ENCODE assay signal across 8 cellular contexts in the genomic region with DNA sequence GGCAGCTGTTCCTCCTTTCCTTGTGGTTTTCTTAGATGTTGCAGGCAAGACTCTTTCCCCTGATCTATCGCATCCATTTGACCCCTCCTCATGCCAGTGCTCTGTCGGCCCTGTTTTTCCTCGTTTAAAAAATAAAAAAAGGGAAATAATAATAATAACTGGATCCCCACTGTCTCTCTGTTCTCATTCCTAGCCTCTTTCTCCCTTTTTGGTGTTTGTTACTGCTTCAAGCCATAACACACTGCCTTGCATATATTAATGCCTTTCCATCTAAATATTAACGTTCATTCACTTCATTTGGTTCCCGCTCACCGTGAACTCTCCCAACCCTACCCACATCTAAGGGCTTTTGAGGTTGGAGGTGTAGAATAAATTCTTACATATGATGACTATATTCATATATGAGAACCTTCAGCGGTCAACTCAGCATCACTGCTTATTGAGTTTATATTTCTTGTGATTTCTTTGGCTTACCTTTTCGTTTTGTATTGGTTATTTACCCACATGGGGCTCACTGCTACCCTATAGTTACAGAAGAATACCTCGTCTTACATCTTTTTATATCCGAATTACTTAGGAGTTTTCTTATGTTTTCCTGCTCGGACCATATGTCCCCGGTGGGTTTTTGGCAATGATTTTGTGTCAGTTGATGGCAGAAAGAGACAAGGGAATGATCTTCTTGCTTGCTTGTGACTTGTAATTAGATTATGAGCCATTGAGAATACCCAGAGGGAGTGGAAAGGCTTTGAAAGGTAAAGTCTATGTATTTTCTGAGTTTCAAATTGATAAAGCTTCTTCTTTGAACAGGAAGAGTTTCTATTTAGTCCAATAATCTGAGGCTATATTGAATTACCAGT. TPM values are rescaled to one million over a fixed set of nuclear protein-coding genes. Genes with fewer than 3 reads are reported as not detected.
DNase-seq lines count a peak whose midpoint lies in the region; ATAC-seq and TF ChIP-seq lines count a peak whose summit lies in the region.

No MANE protein-coding gene starts in this region.

- H3K4me2 ChIP-seq in DND-41 (ENCODE audit: insufficient read depth, low read length) (peak overlapping the region; percentile 86), hepatocyte (peak overlapping the region; percentile 92)

- H2AFZ ChIP-seq in DND-41 (ENCODE audit: low read depth, low read length) (peak overlapping the region; percentile 94), hepatocyte (peak overlapping the region; percentile 81)

- ATAC-seq in DND-41 (ENCODE audit: insufficient read depth, low read depth) (peak; percentile 66), GM19463 (IDR thresholded peaks at IDR 0.05; ENCODE audit: unreplicated experiment) (peak; percentile 5), HG03520 (IDR thresholded peaks at IDR 0.05; ENCODE audit: unreplicated experiment) (peak; percentile 14), GM21381 (IDR thresholded peaks at IDR 0.05; ENCODE audit: unreplicated experiment) (no peak)
- ATAC-seq in stimulated activated naive CD8-positive, alpha-beta T cell treated with anti-CD3 and anti-CD28 coated beads, Interleukin-15, Interleukin-2, amounts not matched to agents 100 U/mL and 50 U/mL, for 24 hours = no peak

- peak overlapping the region; percentile 55 to 85 for H3K4me3 ChIP-seq in DND-41 (ENCODE audit: low read depth in 1 of 2, low read length in 2 of 2)
- H3K4me3 ChIP-seq in WI38 (ENCODE audit: low read depth, low read length) = peak overlapping the region; percentile 81
- H3K4me3 ChIP-seq in hepatocyte = peak overlapping the region; percentile 80

- TF ChIP-seq CTCF in DND-41 (IDR thresholded peaks at IDR 0.05; ENCODE audit: borderline replicate concordance, extremely low read depth, low read length, poor library complexity, severe bottlenecking) (no peak), WI38 (IDR thresholded peaks at IDR 0.05; ENCODE audit: low read depth, low read length) (no peak), hepatocyte (IDR thresholded peaks at IDR 0.05; ENCODE audit: poor library complexity) (no peak)

- H3K79me2 ChIP-seq in DND-41 (ENCODE audit: insufficient read depth, low read length) (peaks cover 40% of the 10 kb centered on the region), hepatocyte (peaks cover 17% of the 10 kb centered on the region)

- no peaks in the 10 kb centered on the region for H3K9me2 ChIP-seq in hepatocyte (replicated peaks; ENCODE audit: insufficient read depth)

- WGBS in hepatocyte (ENCODE audit: low lambda C conversion rate, missing lambda C conversion rate) = 14% methylated on average over 12 of the region's 12 CpGs

- H3K27ac ChIP-seq in DND-41 (ENCODE audit: low read length) (peak overlapping the region; percentile 98), hepatocyte (peak overlapping the region; percentile 94)

- H3K9ac ChIP-seq in DND-41 (ENCODE audit: low read depth, low read length) = peak overlapping the region; percentile 75

- no peaks in the 10 kb centered on the region for H3K27me3 ChIP-seq in DND-41 (ENCODE audit: insufficient read depth, low read length, poor library complexity)
- H3K27me3 ChIP-seq in hepatocyte = no peaks in the 10 kb centered on the region

- DNase-seq in DND-41 (peak; percentile 33), hepatocyte (ENCODE audit: low spot score) (no peak)
- DNase-seq in stimulated activated naive CD8-positive, alpha-beta T cell treated with anti-CD3 and anti-CD28 coated beads, Interleukin-15, Interleukin-2, amounts not matched to agents 100 U/mL and 50 U/mL, for 24 hours = peak; percentile 10
- DNase-seq in NK-92 treated with Interleukin-12 subunit alpha and Interleukin-12 subunit beta, amount 100 ng/mL, for 24 hours (lab: John Stamatoyannopoulos, UW) = no peak

- peaks cover 35% of the 10 kb centered on the region for H3K4me1 ChIP-seq in DND-41 (ENCODE audit: insufficient read depth, low read length)
- H3K4me1 ChIP-seq in hepatocyte (ENCODE audit: insufficient read depth) = peaks cover 6% of the 10 kb centered on the region

- H3K36me3 ChIP-seq in DND-41 (ENCODE audit: insufficient read depth, low read length) (no peaks in the 10 kb centered on the region), hepatocyte (replicated peaks; ENCODE audit: insufficient read depth, low read depth) (no peaks in the 10 kb centered on the region)

- H3K9me3 ChIP-seq in DND-41 (ENCODE audit: insufficient read depth, low read length, severe bottlenecking) (no peaks in the 10 kb centered on the region), hepatocyte (ENCODE audit: low read depth) (no peaks in the 10 kb centered on the region)

- H4K20me1 ChIP-seq in DND-41 (ENCODE audit: insufficient read depth, low read length) = no peaks in the 10 kb centered on the region
- no peaks in the 10 kb centered on the region for H4K20me1 ChIP-seq in hepatocyte (ENCODE audit: insufficient read depth, poor library complexity, severe bottlenecking)

RNA-seq across cellular contexts. Expression of gene ATG4C, which starts 0.8 kb away (rescaled TPM):
- total RNA-seq in hepatocyte = 8.3 and 10.6 TPM in 2 replicates
- polyA plus RNA-seq in hepatocyte = 6.8 and 7.2 TPM in 2 replicates

Comparison
In these comparisons a context has a peak if more than half of its experiments do, and no peak if none do; other contexts are left out.
1. ATAC-seq: peak in DND-41 (single experiment), GM19463 (single experiment) and HG03520 (single experiment); none in stimulated activated naive CD8-positive, alpha-beta T cell treated with anti-CD3 and anti-CD28 coated beads, Interleukin-15, Interleukin-2, amounts not matched to agents 100 U/mL and 50 U/mL, for 24 hours (single experiment) and GM21381 (single experiment).
2. DNase-seq: peak in DND-41 (single experiment) and stimulated activated naive CD8-positive, alpha-beta T cell treated with anti-CD3 and anti-CD28 coated beads, Interleukin-15, Interleukin-2, amounts not matched to agents 100 U/mL and 50 U/mL, for 24 hours (single experiment); none in hepatocyte (single experiment) and NK-92 treated with Interleukin-12 subunit alpha and Interleukin-12 subunit beta, amount 100 ng/mL, for 24 hours (single experiment).
3. Peak in every context shown above with its lines, with median percentiles within 50 percentile points of each other: H3K4me3 ChIP-seq.